In the genomic region with DNA sequence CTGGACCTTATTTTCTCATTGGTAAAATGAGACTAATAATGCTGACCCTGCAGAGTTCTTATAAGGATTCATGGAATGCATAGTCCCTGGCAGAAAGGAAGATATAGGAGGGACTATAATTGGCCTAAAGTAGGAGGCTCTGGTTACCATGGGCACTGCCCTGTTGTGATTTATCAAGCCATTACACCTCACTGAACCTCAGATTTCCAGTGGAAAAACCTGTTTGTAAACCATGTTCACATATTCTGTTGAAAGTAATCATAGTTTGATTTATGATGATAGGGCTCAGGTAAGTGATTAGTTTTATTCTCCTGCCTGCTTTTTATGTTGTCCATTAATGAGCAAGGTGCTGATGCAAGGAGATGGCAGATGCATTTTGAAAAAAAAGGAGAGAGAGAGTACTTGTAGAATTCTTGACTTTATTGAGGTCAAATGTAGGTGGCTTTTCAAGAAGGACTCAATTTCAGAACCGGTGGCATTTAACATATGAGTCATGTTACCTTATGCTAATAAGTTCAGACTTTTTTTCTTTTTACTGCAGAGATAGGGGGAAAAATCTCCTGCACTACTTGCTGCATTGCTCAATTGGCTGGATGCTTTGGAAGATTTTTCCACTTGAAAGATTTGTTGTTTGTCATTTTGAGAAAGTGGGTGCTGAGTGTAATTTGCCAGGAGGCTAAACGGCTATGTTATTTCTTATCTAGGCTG, we compare ENCODE assay signal across 11 cellular contexts. TPM values are rescaled to one million over a fixed set of nuclear protein-coding genes. Genes with fewer than 3 reads are reported as not detected.
DNase-seq lines count a peak whose midpoint lies in the region; ATAC-seq, FAIRE-seq and TF ChIP-seq lines count a peak whose summit lies in the region.
"Had no signal": no experiment of that assay in that cellular context is flagged by ENCODE, and none has a peak within 500 bp of the region (broad histone marks: within the 10 kb centered on the region; RNA-seq: fewer than 3 reads in every experiment).

No MANE protein-coding gene starts in this region.

- no peak overlapping the region for H3K4me3 Mint-ChIP-seq in T-cell
- H3K4me3 Mint-ChIP-seq: naive B cell had no signal

- H3K27ac ChIP-seq in HepG2 (ENCODE audit: extremely low read length, insufficient read depth, low read length) (no peak overlapping the region), right lobe of liver (no peak overlapping the region)

- H3K36me3 ChIP-seq in HepG2 (replicated peaks in 1 of 2; ENCODE audit: control insufficient read depth in 1 of 2, insufficient read depth in 2 of 2, low read length in 2 of 2) (no peaks in the 10 kb centered on the region), right lobe of liver (no peaks in the 10 kb centered on the region)

- H2AFZ ChIP-seq in HepG2 (ENCODE audit: low read length), result no peak overlapping the region

- no peak overlapping the region for H3K4me2 ChIP-seq in HepG2 (ENCODE audit: low read depth, low read length)

- no peak overlapping the region for H3K9ac ChIP-seq in HepG2 (ENCODE audit: insufficient read depth, low read depth, low read length)

- no peaks in the 10 kb centered on the region for H3K27me3 ChIP-seq in HepG2 (ENCODE audit: control insufficient read depth in 1 of 2, insufficient read depth in 2 of 2, low read length in 2 of 2)
- H3K27me3 ChIP-seq in right lobe of liver, result no peaks in the 10 kb centered on the region

- peak overlapping the region; percentile 29 to 46 for H3K27ac Mint-ChIP-seq in T-cell

- TF ChIP-seq EP300 in HepG2 (IDR thresholded peaks at IDR 0.05; ENCODE audit: low read depth in 2 of 2, low read length in 2 of 2) (no peak), HepG2 (CRISPR knock-in tag; IDR thresholded peaks at IDR 0.05; ENCODE audit: borderline replicate concordance) (no peak)

- no peak overlapping the region for H3K4me3 ChIP-seq in HepG2 (replicated peaks in 1 of 3; ENCODE audit: insufficient read depth in 1 of 3, low read depth in 2 of 3, low read length in 3 of 3)
- H3K4me3 ChIP-seq in right lobe of liver, result no peak overlapping the region

- no peak for TF ChIP-seq CTCF in HepG2 (CRISPR knock-in tag; IDR thresholded peaks at IDR 0.05)
- no peak for TF ChIP-seq CTCF in right lobe of liver (IDR thresholded peaks at IDR 0.05)

- no peaks in the 10 kb centered on the region for H4K20me1 ChIP-seq in HepG2 (ENCODE audit: insufficient read depth, low read length)

- peaks cover 24% of the 10 kb centered on the region for H3K79me2 ChIP-seq in HepG2 (ENCODE audit: insufficient read depth, low read length)

- intact Hi-C loops in HepG2 (cut with micrococcal nuclease; ENCODE audit: unreplicated experiment), result no loop called here
- intact Hi-C loops in right lobe of liver (cut with DNase I), result no loop called here

- WGBS in HepG2 (ENCODE audit: low lambda C conversion rate), result 61% methylated on average over 2 of the region's 2 CpGs
- WGBS in right lobe of liver (ENCODE audit: insufficient coverage, low coverage, low lambda C conversion rate, missing lambda C conversion rate), result 51% methylated on average over 2 of the region's 2 CpGs

- H3K9me3 ChIP-seq in HepG2 (ENCODE audit: low read length) (no peaks in the 10 kb centered on the region), right lobe of liver (no peaks in the 10 kb centered on the region)

- in situ Hi-C loops in HepG2 (cut with HindIII; ENCODE audit: extremely low pct_ligation_motif_present, low pct_unique_long_range_greater_than_20kb), result no loop called here

- POLR2A ChIA-PET in HepG2 (lab: Yijun Ruan, JAX) (no interaction called here), T-cell (lab: Charles Lee) (interaction anchor here in 1 of 2 donors (0.6 kb wide), 1 partner anchor 24 kb away, joined by 4 read pairs; no protein-coding TSS in a partner anchor)

- TF ChIP-seq POLR2A in HepG2 (IDR thresholded peaks at IDR 0.05; ENCODE audit: insufficient read depth in 1 of 2, low read depth in 2 of 2, low read length in 2 of 2), result no peak
- TF ChIP-seq POLR2A in right lobe of liver (IDR thresholded peaks at IDR 0.05), result no peak

- H3K4me1 ChIP-seq in HepG2 (ENCODE audit: insufficient read depth, low read length), result peaks cover 10% of the 10 kb centered on the region
- no peaks in the 10 kb centered on the region for H3K4me1 ChIP-seq in right lobe of liver

- CTCF ChIA-PET in HepG2 (lab: Yijun Ruan, JAX; ENCODE audit: low intra/inter-chr PET ratio, low total read pairs) (no interaction called here), T-cell (lab: Charles Lee) (no interaction called here)

- ATAC-seq in HepG2 (no peak), right lobe of liver (no peak), T-cell (replicated peaks in 1 of 4) (peak in 2 of 4 experiments; percentile 31 to 46)

- DNase-seq in HepG2 (ENCODE audit: low spot score) (no peak), right lobe of liver (no peak), T-cell (no peak), glomerular visceral epithelial cell (ENCODE audit: extremely low spot score) (peak; percentile 61), NCI-H1092 treated with DMSO at 0.1 percent for 48 hours (lab: John Stamatoyannopoulos, UW) (no peak), NCI-H526 (lab: John Stamatoyannopoulos, UW) (no peak)
- DNase-seq in stimulated activated CD4-positive, alpha-beta T cell treated with anti-CD3 and anti-CD28 coated beads, Interleukin-2, amount 100 ng/mL, for 24 hours, result no peak
- no peak for DNase-seq in central memory CD4-positive, alpha-beta T cell
- DNase-seq: effector memory CD4-positive, alpha-beta T cell; H7; naive B cell had no signal

- no TSS peak for BruUV-seq in HepG2 (replicated peaks; lab: Mats Ljungman, UMichigan)

- FAIRE-seq in HepG2 (lab: Jason Lieb, UNC), result no peak

- no peaks in the 10 kb centered on the region for H3K36me3 Mint-ChIP-seq in T-cell
- H3K36me3 Mint-ChIP-seq: naive B cell had no signal

- no peaks in the 10 kb centered on the region for H3K9me3 Mint-ChIP-seq in T-cell
- H3K9me3 Mint-ChIP-seq: naive B cell had no signal

- H3K27me3 Mint-ChIP-seq in T-cell, result no peaks in the 10 kb centered on the region
- H3K27me3 Mint-ChIP-seq: naive B cell had no signal

- TF ChIP-seq RAD21 in HepG2 (CRISPR knock-in tag; IDR thresholded peaks at IDR 0.05), result no peak

- H3K4me1 Mint-ChIP-seq in T-cell, result peaks cover 45 to 53% (median 53%) of the 10 kb centered on the region in 3 donors

TF ChIP-seq in HepG2, 621 proteins besides CTCF, POLR2A, EP300 and RAD21 (continues in another document):
- TF ChIP-seq MAFF (IDR thresholded peaks at IDR 0.05; ENCODE audit: low read depth, low read length) (peak; percentile 36; the same call in 1 of the 2 replicates), MAFK (conservative IDR thresholded peaks at IDR 0.05 in 1 of 2, IDR thresholded peaks at IDR 0.05 in 1 of 2; ENCODE audit: low read length in 2 of 2) (peak; percentile 35 to 62; a peak in 3 of 4 replicates)

RNA-seq across cellular contexts. Expression of a gene that starts 14.6 kb away (rescaled TPM):
- total RNA-seq in HepG2 (2016; rRNA removed; fragmentation: Illumina TruSeq; extraction: Trizol) (33.3 and 45.3 TPM in 2 replicates), right lobe of liver (10 to 100 TPM in 5 of 6 experiments, 1 to 10 TPM in 1; 9.6 to 24.8 (median 14.0) TPM), T-cell (10 to 100 TPM; 26.1 to 33.4 (median 31.9) TPM)
- 6.6 and 7.4 TPM in 2 replicates for total RNA-seq in HepG2 (2016; cell fraction: cytosol; rRNA removed; fragmentation: Illumina TruSeq; extraction: Trizol; ENCODE audit: low read depth)
- total RNA-seq in HepG2 (2016; cell fraction: insoluble cytoplasmic fraction; rRNA removed; fragmentation: Illumina TruSeq; extraction: Trizol), result 33.3 and 42.0 TPM in 2 replicates
- 21.0 and 24.2 TPM in 2 replicates for total RNA-seq in HepG2 (2016; cell fraction: membrane; rRNA removed; fragmentation: Illumina TruSeq; extraction: Trizol)
- total RNA-seq in HepG2 (2016; cell fraction: nucleus; rRNA removed; fragmentation: Illumina TruSeq; extraction: Trizol), result 25.6 and 28.1 TPM in 2 replicates
- polyA plus RNA-seq in HepG2 (2011; rRNA removed), result 8.8 and 9.3 TPM in 2 replicates
- polyA plus RNA-seq in HepG2 (2011; cell fraction: cytosol; rRNA removed), result 6.9 and 7.3 TPM in 2 replicates
- polyA plus RNA-seq in HepG2 (2011; cell fraction: nucleus; rRNA removed), result 8.1 and 8.6 TPM in 2 replicates
- polyA plus RNA-seq in HepG2 (2012), result 6.4 TPM in 2 replicates
- polyA plus RNA-seq in HepG2 (2016; cell fraction: cytosol; fragmentation: Illumina TruSeq; extraction: Trizol; ENCODE audit: low read depth), result 3.3 and 5.4 TPM in 2 replicates
- polyA plus RNA-seq in HepG2 (2016; cell fraction: insoluble cytoplasmic fraction; fragmentation: Illumina TruSeq; extraction: Trizol; ENCODE audit: low read depth), result 21.1 and 24.6 TPM in 2 replicates
- polyA plus RNA-seq in HepG2 (2016; cell fraction: membrane; fragmentation: Illumina TruSeq; extraction: Trizol; ENCODE audit: low read depth), result 9.8 and 11.9 TPM in 2 replicates
- 23.3 and 24.8 TPM in 2 replicates for polyA plus RNA-seq in HepG2 (2016; cell fraction: nucleus; fragmentation: Illumina TruSeq; extraction: Trizol; ENCODE audit: insufficient read depth, low read depth)
- polyA minus RNA-seq in HepG2 (2011; rRNA and poly(A)+ RNA removed; ENCODE audit: low replicate concordance), result 25.7 and 39.3 TPM in 2 replicates
- polyA minus RNA-seq in HepG2 (2011; cell fraction: cytosol; rRNA and poly(A)+ RNA removed), result 12.4 and 13.6 TPM in 2 replicates
- 11.5 and 15.2 TPM in 2 replicates for polyA minus RNA-seq in HepG2 (2011; cell fraction: nucleus; rRNA and poly(A)+ RNA removed)

RNA-seq across cellular contexts. Expression of a gene that starts 37.2 kb away (rescaled TPM):
- total RNA-seq in HepG2 (2016; rRNA removed; fragmentation: Illumina TruSeq; extraction: Trizol), result 159 and 167 TPM in 2 replicates
- 36.4 and 36.6 TPM in 2 replicates for total RNA-seq in HepG2 (2016; cell fraction: cytosol; rRNA removed; fragmentation: Illumina TruSeq; extraction: Trizol; ENCODE audit: low read depth)
- 162 and 163 TPM in 2 replicates for total RNA-seq in HepG2 (2016; cell fraction: insoluble cytoplasmic fraction; rRNA removed; fragmentation: Illumina TruSeq; extraction: Trizol)
- total RNA-seq in HepG2 (2016; cell fraction: membrane; rRNA removed; fragmentation: Illumina TruSeq; extraction: Trizol), result 98.2 and 102 TPM in 2 replicates
- total RNA-seq in HepG2 (2016; cell fraction: nucleus; rRNA removed; fragmentation: Illumina TruSeq; extraction: Trizol), result 68.4 and 75.1 TPM in 2 replicates
- 203 and 212 TPM in 2 replicates for polyA plus RNA-seq in HepG2 (2011; rRNA removed)
- 167 and 170 TPM in 2 replicates for polyA plus RNA-seq in HepG2 (2011; cell fraction: cytosol; rRNA removed)
- 133 and 152 TPM in 2 replicates for polyA plus RNA-seq in HepG2 (2011; cell fraction: nucleus; rRNA removed)
- polyA plus RNA-seq in HepG2 (2012), result 126 and 158 TPM in 2 replicates
- 33.2 and 39.7 TPM in 2 replicates for polyA plus RNA-seq in HepG2 (2016; cell fraction: cytosol; fragmentation: Illumina TruSeq; extraction: Trizol; ENCODE audit: low read depth)
- 169 and 174 TPM in 2 replicates for polyA plus RNA-seq in HepG2 (2016; cell fraction: insoluble cytoplasmic fraction; fragmentation: Illumina TruSeq; extraction: Trizol; ENCODE audit: low read depth)
- polyA plus RNA-seq in HepG2 (2016; cell fraction: membrane; fragmentation: Illumina TruSeq; extraction: Trizol; ENCODE audit: low read depth), result 73.5 and 79.3 TPM in 2 replicates
- polyA plus RNA-seq in HepG2 (2016; cell fraction: nucleus; fragmentation: Illumina TruSeq; extraction: Trizol; ENCODE audit: insufficient read depth, low read depth), result 104 and 117 TPM in 2 replicates
- polyA minus RNA-seq in HepG2 (2011; rRNA and poly(A)+ RNA removed; ENCODE audit: low replicate concordance), result 19.6 and 162 TPM in 2 replicates
- 70.8 and 86.6 TPM in 2 replicates for polyA minus RNA-seq in HepG2 (2011; cell fraction: cytosol; rRNA and poly(A)+ RNA removed)
- 55.0 and 66.1 TPM in 2 replicates for polyA minus RNA-seq in HepG2 (2011; cell fraction: nucleus; rRNA and poly(A)+ RNA removed)
- total RNA-seq in right lobe of liver, result 100 to 1,000 TPM in 5 of 6 experiments, 10 to 100 TPM in 1; 94.5 to 149 (median 141) TPM
- total RNA-seq in T-cell, result 10 to 100 TPM; 28.2 to 38.3 (median 32.8) TPM
